Comparison of ENCODE assay signal across 1 cellular context in genomic region chr7:99557196-99557607, GRCh38.
TF ChIP-seq lines count a peak whose summit lies in the region.

No MANE protein-coding gene starts in this region.

TF ChIP-seq in GM12878, 131 proteins besides CTCF, POLR2A, EP300 and RAD21:
- TF ChIP-seq EGR1 (IDR thresholded peaks at IDR 0.05; ENCODE audit: borderline replicate concordance in 1 of 2, low read depth in 2 of 2, low read length in 2 of 2), result no peak
- TF ChIP-seq REST (IDR thresholded peaks at IDR 0.05; ENCODE audit: low read depth, low read length), result peak; percentile 63; the same call in 1 of the 2 replicates
- no peak for TF ChIP-seq BCL3 (IDR thresholded peaks at IDR 0.05; ENCODE audit: borderline replicate concordance, insufficient read depth, low read depth, low read length, poor library complexity, severe bottlenecking)
- 0 out of 2 replicates have a peak, but pooled peaks have one; percentile 29 for TF ChIP-seq YY1 (IDR thresholded peaks at IDR 0.05; ENCODE audit: low read depth, low read length)
- TF ChIP-seq RCOR1 (conservative IDR thresholded peaks at IDR 0.05; ENCODE audit: low read depth, low read length), result no peak
- no peak for TF ChIP-seq SPI1 (IDR thresholded peaks at IDR 0.05; ENCODE audit: borderline replicate concordance, insufficient read depth, low read depth, low read length)
- TF ChIP-seq TCF7 (IDR thresholded peaks at IDR 0.05; ENCODE audit: borderline replicate concordance), result no peak
- TF ChIP-seq CREB1 (IDR thresholded peaks at IDR 0.05; ENCODE audit: low read depth), result no peak
- TF ChIP-seq LARP7 (IDR thresholded peaks at IDR 0.05), result no peak
